17 cellular contexts compared by ENCODE assay signal in genomic region chr10:122078965-122079401, GRCh38.
DNase-seq lines count a peak whose midpoint lies in the region; ATAC-seq and TF ChIP-seq lines count a peak whose summit lies in the region.
"Had no signal": no experiment of that assay in that cellular context is flagged by ENCODE, and none has a peak within 500 bp of the region (broad histone marks: within the 10 kb centered on the region; RNA-seq: fewer than 3 reads in every experiment).

No MANE protein-coding gene starts in this region.

- H3K4me1 ChIP-seq in right atrium auricular region (peaks cover 0 to 43% of the 10 kb centered on the region in 2 donors), spleen (no peaks in the 10 kb centered on the region)
- H3K4me1 ChIP-seq: ascending aorta had no signal

- 53 to 64% (median 57%) methylated on average over 10 of the region's 10 CpGs for WGBS in spleen, 5 donors

- DNase-seq in NCI-H1092 treated with DMSO at 0.1 percent for 48 hours (lab: John Stamatoyannopoulos, UW) (peak; percentile 35), SK-N-DZ (ENCODE audit: low spot score) (peak; percentile 34), right atrium auricular region (ENCODE audit: low spot score) (no peak), spleen (peak; percentile 19), LoVo (ENCODE audit: low spot score) (no peak)
- DNase-seq in effector CD8-positive, alpha-beta T cell (lab: John Stamatoyannopoulos, UW): no peak
- DNase-seq in activated CD8-positive, alpha-beta memory T cell treated with anti-CD3 and anti-CD28 coated beads for 24 hours: no peak
- DNase-seq: activated CD4-positive, alpha-beta memory T cell treated with anti-CD3 and anti-CD28 coated beads, Interleukin-2, amount 10 ng/mL, durations not matched to agents 7 days and 5 days; cortex of kidney; IMR-90; NCI-H1105; NCI-H526; SHP77 treated with DMSO at 0.1 percent for 48 hours; T-helper 9 cell had no signal

- TF ChIP-seq CTCF in right atrium auricular region (IDR thresholded peaks at IDR 0.05) (no peak), spleen (IDR thresholded peaks at IDR 0.05 in 8 of 11, conservative IDR thresholded peaks at IDR 0.05 in 3 of 11) (no peak)

- H3K36me3 ChIP-seq in right atrium auricular region (peaks cover under 1% of the 10 kb centered on the region), spleen (no peaks in the 10 kb centered on the region)

- intact Hi-C loops in spleen (cut with DNase I; ENCODE audit: low total_unique reads): no loop called here

- no peak for ATAC-seq in HG02588 (IDR thresholded peaks at IDR 0.05; ENCODE audit: unreplicated experiment)

- H3K27ac ChIP-seq in right atrium auricular region (peak overlapping the region; percentile 76 to 81), spleen (no peak overlapping the region)

- H3K9me3 ChIP-seq in right atrium auricular region (no peaks in the 10 kb centered on the region), spleen (no peaks in the 10 kb centered on the region)
- H3K9me3 ChIP-seq: ascending aorta, esophagus muscularis mucosa had no signal

- no peak for TF ChIP-seq POLR2A in spleen (IDR thresholded peaks at IDR 0.05)

- H3K27me3 ChIP-seq in right atrium auricular region (no peaks in the 10 kb centered on the region), spleen (replicated peaks in 1 of 7) (peaks cover 0 to 8% (median 0%) of the 10 kb centered on the region in 7 donors)
- H3K27me3 ChIP-seq: ascending aorta, esophagus muscularis mucosa had no signal

- H3K4me3 ChIP-seq in right atrium auricular region: no peak overlapping the region
- no peak overlapping the region for H3K4me3 ChIP-seq in spleen
- H3K4me3 ChIP-seq: ascending aorta, esophagus muscularis mucosa had no signal

Comparison
In these comparisons a context has a peak if more than half of its experiments do, and no peak if none do; other contexts are left out.
1. DNase-seq: peak in NCI-H1092 treated with DMSO at 0.1 percent for 48 hours (single experiment), SK-N-DZ (single experiment) and spleen (single experiment); none in right atrium auricular region (single experiment), LoVo (single experiment), effector CD8-positive, alpha-beta T cell (single experiment) and activated CD8-positive, alpha-beta memory T cell treated with anti-CD3 and anti-CD28 coated beads for 24 hours (single experiment).
2. H3K27ac ChIP-seq: peak in right atrium auricular region (2 of 2); none in spleen (0 of 8).